Comparison of ENCODE assay signal across 12 cellular contexts in the genomic region with DNA sequence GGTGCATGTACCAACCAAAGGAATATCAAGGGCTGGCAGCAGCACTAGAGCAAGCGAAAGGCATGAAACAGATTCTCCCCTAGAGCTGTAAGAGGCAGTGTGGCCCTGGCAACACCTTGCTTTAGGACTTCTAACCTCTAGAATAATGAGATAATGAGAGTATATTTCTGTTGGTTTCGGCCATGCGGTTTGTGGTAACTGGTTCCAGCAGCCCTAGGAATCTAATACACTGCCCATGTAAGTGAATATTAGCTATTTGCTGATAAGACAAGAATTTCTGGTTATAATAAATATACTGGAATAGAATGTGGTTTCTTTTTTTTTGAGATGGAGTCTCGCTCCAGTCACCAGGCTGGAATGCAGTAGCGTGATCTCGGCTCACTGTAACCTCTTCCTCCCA.
DNase-seq lines count a peak whose midpoint lies in the region; ATAC-seq and TF ChIP-seq lines count a peak whose summit lies in the region.
"Had no signal": no experiment of that assay in that cellular context is flagged by ENCODE, and none has a peak within 500 bp of the region (broad histone marks: within the 10 kb centered on the region; RNA-seq: fewer than 3 reads in every experiment).

No MANE protein-coding gene starts in this region.

- H3K4me3 ChIP-seq in esophagus muscularis mucosa: no peak overlapping the region
- H3K4me3 ChIP-seq in skeletal muscle tissue (ENCODE audit: low read length in 3 of 3): no peak overlapping the region
- no peak overlapping the region for H3K4me3 ChIP-seq in aorta (ENCODE audit: low read length in 2 of 2)
- H3K4me3 ChIP-seq: mucosa of descending colon had no signal

- H3K9me3 ChIP-seq in esophagus muscularis mucosa (no peaks in the 10 kb centered on the region), skeletal muscle tissue (ENCODE audit: control insufficient read depth in 3 of 3, low read length in 3 of 3) (no peaks in the 10 kb centered on the region), aorta (ENCODE audit: control insufficient read depth, low read length) (no peaks in the 10 kb centered on the region)
- H3K9me3 ChIP-seq: mucosa of descending colon had no signal

- peaks cover 0 to 4% (median 0%) of the 10 kb centered on the region in 4 donors for H3K36me3 ChIP-seq in esophagus muscularis mucosa
- H3K36me3 ChIP-seq in skeletal muscle tissue (ENCODE audit: control insufficient read depth in 3 of 3, insufficient read depth in 3 of 3, low read length in 3 of 3): no peaks in the 10 kb centered on the region
- H3K36me3 ChIP-seq in aorta (ENCODE audit: control insufficient read depth in 1 of 2, insufficient read depth in 2 of 2, low read length in 1 of 2): no peaks in the 10 kb centered on the region

- 98% methylated on average over 6 of the region's 6 CpGs for WGBS in esophagus muscularis mucosa
- WGBS in aorta, 2 donors: 61 to 82% methylated on average over 6 of the region's 6 CpGs

- no peak for TF ChIP-seq POLR2A in esophagus muscularis mucosa (IDR thresholded peaks at IDR 0.05; ENCODE audit: low read depth)

- TF ChIP-seq EP300 in esophagus muscularis mucosa (IDR thresholded peaks at IDR 0.05): no peak

- H3K27ac ChIP-seq in VCaP (peak overlapping the region; percentile 58), esophagus muscularis mucosa (replicated peaks in 1 of 4) (peak overlapping the region; percentile 42 to 62 (median 52)), skeletal muscle tissue (ENCODE audit: low read depth, low read length) (peak overlapping the region; percentile 73), aorta (ENCODE audit: low read depth in 1 of 2, low read length in 2 of 2) (peak overlapping the region in 1 of 2 donors; percentile 51)

- no peak overlapping the region for H3K9ac ChIP-seq in skeletal muscle tissue (ENCODE audit: low read depth in 1 of 3, low read length in 3 of 3)

- ATAC-seq in aorta (ENCODE audit: low FRiP score) (no peak), sciatic nerve (no peak)

- DNase-seq in HCEC 1CT (peak; percentile 42), esophagus muscularis mucosa (ENCODE audit: extremely low spot score) (no peak), aorta (no peak), sciatic nerve (ENCODE audit: low spot score) (no peak), NCI-H82 treated with DMSO at 0.1 percent for 48 hours (lab: John Stamatoyannopoulos, UW; ENCODE audit: unreplicated experiment) (no peak)
- DNase-seq in central memory CD4-positive, alpha-beta T cell: no peak
- DNase-seq: activated CD4-positive, alpha-beta T cell treated with anti-CD3 and anti-CD28 coated beads for 1 hour; NCI-H2107 had no signal

- intact Hi-C loops in esophagus muscularis mucosa (cut with DNase I) (no loop called here), aorta (cut with DNase I) (no loop called here), sciatic nerve (cut with DNase I) (no loop called here)

- TF ChIP-seq CTCF in VCaP (conservative IDR thresholded peaks at IDR 0.05) (no peak), esophagus muscularis mucosa (IDR thresholded peaks at IDR 0.05) (no peak)

- H3K27me3 ChIP-seq in esophagus muscularis mucosa (no peaks in the 10 kb centered on the region), skeletal muscle tissue (ENCODE audit: control insufficient read depth in 3 of 3, insufficient read depth in 3 of 3, low read length in 3 of 3) (no peaks in the 10 kb centered on the region), aorta (ENCODE audit: control insufficient read depth in 1 of 2, insufficient read depth in 2 of 2, low read length in 1 of 2) (no peaks in the 10 kb centered on the region)
- H3K27me3 ChIP-seq: foreskin keratinocyte had no signal

- peaks cover 25 to 60% (median 44%) of the 10 kb centered on the region in 4 donors for H3K4me1 ChIP-seq in esophagus muscularis mucosa
- H3K4me1 ChIP-seq in skeletal muscle tissue (ENCODE audit: control insufficient read depth in 3 of 3, insufficient read depth in 3 of 3, low read length in 3 of 3): peaks cover 11 to 28% (median 13%) of the 10 kb centered on the region in 3 donors
- peaks cover 2 to 11% of the 10 kb centered on the region in 2 donors for H3K4me1 ChIP-seq in aorta (ENCODE audit: control insufficient read depth in 1 of 2, insufficient read depth in 2 of 2, low read length in 2 of 2)
